In genomic region chr1:103180660-103181059, GRCh38 we compare ENCODE assay signal across 13 cellular contexts.
A peak's percentile ranks its signal among the peaks of the same experiment; 100 is the strongest.
DNase-seq lines count a peak whose midpoint lies in the region; ATAC-seq lines count a peak whose summit lies in the region.
"Had no signal": no experiment of that assay in that cellular context is flagged by ENCODE, and none has a peak within 500 bp of the region (broad histone marks: within the 10 kb centered on the region; RNA-seq: fewer than 3 reads in every experiment).

No MANE protein-coding gene starts in this region.

- peak; percentile 61 for DNase-seq in DMS53 (lab: John Stamatoyannopoulos, UW)
- peak; percentile 9 for DNase-seq in NCI-H446 treated with DMSO at 0.1 percent for 48 hours (lab: John Stamatoyannopoulos, UW)
- DNase-seq in cerebellar cortex (ENCODE audit: low spot score) = peak; percentile 95
- peak; percentile 75 for DNase-seq in myocyte (ENCODE audit: low read depth)
- no peak for DNase-seq in SW480 (ENCODE audit: low spot score)
- no peak for DNase-seq in left colon
- DNase-seq: activated naive CD4-positive, alpha-beta T cell treated with anti-CD3 and anti-CD28 coated beads for 36 hours; foreskin melanocyte; MV-4-11; substantia nigra had no signal

- ATAC-seq in left colon (no peak), HG02588 (IDR thresholded peaks at IDR 0.05; ENCODE audit: unreplicated experiment) (no peak), HG02840 (IDR thresholded peaks at IDR 0.05; ENCODE audit: low FRiP score, unreplicated experiment) (no peak)
- ATAC-seq: natural killer cell treated with Interleukin-12 subunit alpha and Interleukin-12 subunit beta and Interleukin-15 and Interleukin-18, amount 100 ng/mL, for 72 hours had no signal

- intact Hi-C loops in left colon (cut with DNase I, micrococcal nuclease) = no loop called here

Comparison
In these comparisons a context has a peak if more than half of its experiments do, and no peak if none do; other contexts are left out.
1. DNase-seq: peak in DMS53 (single experiment), NCI-H446 treated with DMSO at 0.1 percent for 48 hours (single experiment), cerebellar cortex (single experiment) and myocyte (single experiment); none in SW480 (single experiment) and left colon (0 of 2).